In genomic region chr13:42658019-42658418, GRCh38 we compare ENCODE assay signal across 17 cellular contexts.
"Had no signal": no experiment of that assay in that cellular context is flagged by ENCODE, and none has a peak within 500 bp of the region (broad histone marks: within the 10 kb centered on the region; RNA-seq: fewer than 3 reads in every experiment).

No MANE protein-coding gene starts in this region.

- H3K4me3 ChIP-seq: heart left ventricle, left ventricle myocardium inferior, lung, ovary, skin epidermis, suprapubic skin, thoracic aorta, tibial artery, uterus had no signal

- FAIRE-seq: islet of Langerhans had no signal

- H3K27me3 ChIP-seq: ovary, suprapubic skin, uterus had no signal

- DNase-seq: heart left ventricle; hypothalamus; immature natural killer cell; left ventricle myocardium inferior; naive thymus-derived CD8-positive, alpha-beta T cell; ovary; retina; right cardiac atrium; stimulated activated CD4-positive, alpha-beta T cell treated with anti-CD3 and anti-CD28 coated beads, Interleukin-4, amount 100 ng/mL, for 24 hours; stimulated activated naive CD4-positive, alpha-beta T cell; tibial artery; uterus had no signal

- H3K4me1 ChIP-seq: heart left ventricle, left ventricle myocardium inferior, suprapubic skin, tibial artery, uterus had no signal

- H3K9me3 ChIP-seq: heart left ventricle, left ventricle myocardium inferior, ovary, suprapubic skin, thoracic aorta, tibial artery, uterus had no signal

- H3K27ac ChIP-seq: heart left ventricle, left ventricle myocardium inferior, ovary, skin epidermis, suprapubic skin, thoracic aorta, tibial artery, uterus had no signal

- H3K36me3 ChIP-seq: heart left ventricle, left ventricle myocardium inferior, ovary, suprapubic skin, thoracic aorta, tibial artery, uterus had no signal
